In genomic region chr2:204974487-204974886, GRCh38 we compare ENCODE assay signal across 1 cellular context.
TF ChIP-seq lines count a peak whose summit lies in the region.

No MANE protein-coding gene starts in this region.

TF ChIP-seq in liver, 16 proteins besides CTCF, POLR2A, EP300 and RAD21:
- no peak for TF ChIP-seq REST (IDR thresholded peaks at IDR 0.05)
- TF ChIP-seq TAF1 (conservative IDR thresholded peaks at IDR 0.05), result no peak
- TF ChIP-seq FOXA1 (IDR thresholded peaks at IDR 0.05), result no peak
- peak; percentile 44 for TF ChIP-seq HNF4G (IDR thresholded peaks at IDR 0.05)
- no peak for TF ChIP-seq GABPA (IDR thresholded peaks at IDR 0.05 in 1 of 2, conservative IDR thresholded peaks at IDR 0.05 in 1 of 2)
- TF ChIP-seq JUND (IDR thresholded peaks at IDR 0.05), result no peak
- TF ChIP-seq FOXA2 (IDR thresholded peaks at IDR 0.05), result no peak
- no peak for TF ChIP-seq MAX (IDR thresholded peaks at IDR 0.05)
- no peak for TF ChIP-seq EGR1 (IDR thresholded peaks at IDR 0.05; ENCODE audit: low read depth in 2 of 2)
- peak; percentile 61 to 90 for TF ChIP-seq HNF4A (conservative IDR thresholded peaks at IDR 0.05)
- no peak for TF ChIP-seq YY1 (IDR thresholded peaks at IDR 0.05)
- peak; percentile 25 for TF ChIP-seq NR2F2 (IDR thresholded peaks at IDR 0.05)
- TF ChIP-seq SP1 (IDR thresholded peaks at IDR 0.05), result no peak
- TF ChIP-seq ZBTB33 (IDR thresholded peaks at IDR 0.05), result no peak
- TF ChIP-seq RXRA (IDR thresholded peaks at IDR 0.05), result peak; percentile 36 to 56
- no peak for TF ChIP-seq ATF3 (IDR thresholded peaks at IDR 0.05)
